Comparison of ENCODE assay signal across 1 cellular context in genomic region chr3:169966951-169967915, GRCh38.
A peak's percentile ranks its signal among the peaks of the same experiment; 100 is the strongest.
TF ChIP-seq lines count a peak whose summit lies in the region.

No MANE protein-coding gene starts in this region.

TF ChIP-seq in HepG2, 621 proteins besides CTCF, POLR2A, EP300 and RAD21 (continued from another document and continues in another):
- no peak for TF ChIP-seq ZNF574 (CRISPR knock-in tag; IDR thresholded peaks at IDR 0.05)
- TF ChIP-seq ZNF607 (CRISPR knock-in tag; IDR thresholded peaks at IDR 0.05; ENCODE audit: borderline replicate concordance), result no peak; the same call in 1 of the 2 replicates
- TF ChIP-seq ARID2 (CRISPR knock-in tag; IDR thresholded peaks at IDR 0.05; ENCODE audit: borderline replicate concordance), result no peak
- no peak for TF ChIP-seq MTERF4 (CRISPR knock-in tag; IDR thresholded peaks at IDR 0.05)
- TF ChIP-seq IRF9 (CRISPR knock-in tag; IDR thresholded peaks at IDR 0.05; ENCODE audit: borderline replicate concordance), result no peak
- no peak for TF ChIP-seq ZNF782 (CRISPR knock-in tag; IDR thresholded peaks at IDR 0.05; ENCODE audit: borderline replicate concordance)
- no peak for TF ChIP-seq ZNF503 (CRISPR knock-in tag; IDR thresholded peaks at IDR 0.05)
- 0 out of 2 replicates have a peak, but pooled peaks have one; percentile 48 for TF ChIP-seq ELK4 (CRISPR knock-in tag; IDR thresholded peaks at IDR 0.05; ENCODE audit: borderline replicate concordance)
- TF ChIP-seq PAF1 (CRISPR knock-in tag; IDR thresholded peaks at IDR 0.05), result no peak
- no peak for TF ChIP-seq NBN (conservative IDR thresholded peaks at IDR 0.05)
- TF ChIP-seq ZNF773 (CRISPR knock-in tag; IDR thresholded peaks at IDR 0.05; ENCODE audit: borderline replicate concordance), result no peak
- 0 out of 2 replicates have a peak, but pooled peaks have one; percentile 20 for TF ChIP-seq ZNF512 (CRISPR knock-in tag; IDR thresholded peaks at IDR 0.05)
- TF ChIP-seq PITX1 (CRISPR knock-in tag; IDR thresholded peaks at IDR 0.05), result no peak
- no peak for TF ChIP-seq ZNF891 (CRISPR knock-in tag; IDR thresholded peaks at IDR 0.05)
- TF ChIP-seq ATF2 (CRISPR knock-in tag; IDR thresholded peaks at IDR 0.05), result no peak
- TF ChIP-seq JARID2 (CRISPR knock-in tag; IDR thresholded peaks at IDR 0.05; ENCODE audit: insufficient replicate concordance), result no peak
- no peak for TF ChIP-seq SMAD9 (CRISPR knock-in tag; IDR thresholded peaks at IDR 0.05)
- no peak for TF ChIP-seq ZNF589 (CRISPR knock-in tag; conservative IDR thresholded peaks at IDR 0.05)
- TF ChIP-seq SRSF1 (optimal IDR thresholded peaks at IDR 0.05; ENCODE audit: low read depth, low read length), result peak; percentile 49
- 0 out of 2 replicates have a peak, but pooled peaks have one; percentile 2 for TF ChIP-seq ZNF234 (CRISPR knock-in tag; conservative IDR thresholded peaks at IDR 0.05)
- no peak for TF ChIP-seq ZNF761 (CRISPR knock-in tag; conservative IDR thresholded peaks at IDR 0.05)
- TF ChIP-seq TEAD3 (CRISPR knock-in tag; optimal IDR thresholded peaks at IDR 0.05; ENCODE audit: borderline replicate concordance), result no peak
- no peak for TF ChIP-seq ZNF615 (CRISPR knock-in tag; IDR thresholded peaks at IDR 0.05; ENCODE audit: borderline replicate concordance)
- TF ChIP-seq ATRX (CRISPR knock-in tag; IDR thresholded peaks at IDR 0.05; ENCODE audit: borderline replicate concordance), result no peak
- no peak for TF ChIP-seq ZBTB8A (CRISPR knock-in tag; IDR thresholded peaks at IDR 0.05; ENCODE audit: borderline replicate concordance, low read depth)
- TF ChIP-seq ZNF292 (CRISPR knock-in tag; IDR thresholded peaks at IDR 0.05; ENCODE audit: borderline replicate concordance, low read depth), result no peak; the same call in 1 of the 2 replicates
- no peak for TF ChIP-seq LCORL (IDR thresholded peaks at IDR 0.05)
- TF ChIP-seq LCORL (CRISPR knock-in tag; IDR thresholded peaks at IDR 0.05), result no peak
- no peak for TF ChIP-seq AGO1 (IDR thresholded peaks at IDR 0.05; ENCODE audit: low read depth, low read length, poor library complexity, severe bottlenecking)
- TF ChIP-seq HNRNPLL (IDR thresholded peaks at IDR 0.05; ENCODE audit: low read depth, low read length, poor library complexity, severe bottlenecking), result peak; percentile 66
- TF ChIP-seq HMGXB3 (CRISPR knock-in tag; IDR thresholded peaks at IDR 0.05; ENCODE audit: borderline replicate concordance), result no peak
- no peak for TF ChIP-seq ZNF10 (CRISPR knock-in tag; IDR thresholded peaks at IDR 0.05; ENCODE audit: borderline replicate concordance, low read depth)
- TF ChIP-seq ZNF3 (CRISPR knock-in tag; IDR thresholded peaks at IDR 0.05), result no peak
- TF ChIP-seq ZNF251 (CRISPR knock-in tag; IDR thresholded peaks at IDR 0.05), result no peak
- no peak for TF ChIP-seq IRF1 (CRISPR knock-in tag; IDR thresholded peaks at IDR 0.05; ENCODE audit: low read depth)
- no peak for TF ChIP-seq SIN3B (IDR thresholded peaks at IDR 0.05; ENCODE audit: low read length)
- TF ChIP-seq ZNF674 (CRISPR knock-in tag; IDR thresholded peaks at IDR 0.05; ENCODE audit: low read depth), result no peak
- TF ChIP-seq KAT2B (IDR thresholded peaks at IDR 0.05; ENCODE audit: borderline replicate concordance, low read depth, low read length), result no peak
- no peak for TF ChIP-seq PHF21A (CRISPR knock-in tag; IDR thresholded peaks at IDR 0.05)
- TF ChIP-seq BATF2 (CRISPR knock-in tag; IDR thresholded peaks at IDR 0.05), result no peak
- TF ChIP-seq ISL2 (CRISPR knock-in tag; IDR thresholded peaks at IDR 0.05), result no peak
- TF ChIP-seq HOMEZ (CRISPR knock-in tag; IDR thresholded peaks at IDR 0.05; ENCODE audit: low read depth), result no peak
- no peak for TF ChIP-seq JUND (CRISPR knock-in tag; IDR thresholded peaks at IDR 0.05)
- no peak; the same call in 1 of the 2 replicates for TF ChIP-seq JDP2 (CRISPR knock-in tag; IDR thresholded peaks at IDR 0.05; ENCODE audit: borderline replicate concordance)
